ENCODE assay signal across 2 cellular contexts in the genomic region with DNA sequence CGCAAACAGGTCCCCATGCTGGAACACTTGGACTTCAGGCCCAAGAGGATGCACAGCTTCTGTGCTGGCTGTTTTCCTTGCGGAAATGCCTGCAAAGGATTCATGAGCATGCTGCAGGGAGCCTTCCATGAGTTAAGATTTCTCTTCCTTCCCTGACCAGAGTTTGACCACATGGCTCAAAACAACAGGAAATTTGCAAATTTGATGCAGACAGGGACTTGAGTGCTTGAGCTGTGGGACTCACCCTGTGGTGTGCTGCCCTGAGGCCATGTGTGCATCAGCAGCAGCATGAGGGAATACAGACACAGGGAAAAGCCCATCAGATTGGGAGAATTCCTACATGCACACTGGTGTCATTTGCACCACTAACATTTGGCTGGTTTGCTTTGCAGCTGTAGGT.
TF ChIP-seq lines count a peak whose summit lies in the region.

No MANE protein-coding gene starts in this region.

TF ChIP-seq in GM23338, 12 proteins besides CTCF, POLR2A, EP300 and RAD21 (continued from another document):
- TF ChIP-seq POLR2AphosphoS5 (IDR thresholded peaks at IDR 0.05; ENCODE audit: low read depth) (no peak), CREB1 (CRISPR knock-in tag; IDR thresholded peaks at IDR 0.05; ENCODE audit: low read depth) (no peak), STAT1 (IDR thresholded peaks at IDR 0.05; ENCODE audit: unreplicated experiment) (no peak), ZNF331 (CRISPR knock-in tag; IDR thresholded peaks at IDR 0.05; ENCODE audit: low read depth) (no peak)
- TF ChIP-seq, protein P1, sequence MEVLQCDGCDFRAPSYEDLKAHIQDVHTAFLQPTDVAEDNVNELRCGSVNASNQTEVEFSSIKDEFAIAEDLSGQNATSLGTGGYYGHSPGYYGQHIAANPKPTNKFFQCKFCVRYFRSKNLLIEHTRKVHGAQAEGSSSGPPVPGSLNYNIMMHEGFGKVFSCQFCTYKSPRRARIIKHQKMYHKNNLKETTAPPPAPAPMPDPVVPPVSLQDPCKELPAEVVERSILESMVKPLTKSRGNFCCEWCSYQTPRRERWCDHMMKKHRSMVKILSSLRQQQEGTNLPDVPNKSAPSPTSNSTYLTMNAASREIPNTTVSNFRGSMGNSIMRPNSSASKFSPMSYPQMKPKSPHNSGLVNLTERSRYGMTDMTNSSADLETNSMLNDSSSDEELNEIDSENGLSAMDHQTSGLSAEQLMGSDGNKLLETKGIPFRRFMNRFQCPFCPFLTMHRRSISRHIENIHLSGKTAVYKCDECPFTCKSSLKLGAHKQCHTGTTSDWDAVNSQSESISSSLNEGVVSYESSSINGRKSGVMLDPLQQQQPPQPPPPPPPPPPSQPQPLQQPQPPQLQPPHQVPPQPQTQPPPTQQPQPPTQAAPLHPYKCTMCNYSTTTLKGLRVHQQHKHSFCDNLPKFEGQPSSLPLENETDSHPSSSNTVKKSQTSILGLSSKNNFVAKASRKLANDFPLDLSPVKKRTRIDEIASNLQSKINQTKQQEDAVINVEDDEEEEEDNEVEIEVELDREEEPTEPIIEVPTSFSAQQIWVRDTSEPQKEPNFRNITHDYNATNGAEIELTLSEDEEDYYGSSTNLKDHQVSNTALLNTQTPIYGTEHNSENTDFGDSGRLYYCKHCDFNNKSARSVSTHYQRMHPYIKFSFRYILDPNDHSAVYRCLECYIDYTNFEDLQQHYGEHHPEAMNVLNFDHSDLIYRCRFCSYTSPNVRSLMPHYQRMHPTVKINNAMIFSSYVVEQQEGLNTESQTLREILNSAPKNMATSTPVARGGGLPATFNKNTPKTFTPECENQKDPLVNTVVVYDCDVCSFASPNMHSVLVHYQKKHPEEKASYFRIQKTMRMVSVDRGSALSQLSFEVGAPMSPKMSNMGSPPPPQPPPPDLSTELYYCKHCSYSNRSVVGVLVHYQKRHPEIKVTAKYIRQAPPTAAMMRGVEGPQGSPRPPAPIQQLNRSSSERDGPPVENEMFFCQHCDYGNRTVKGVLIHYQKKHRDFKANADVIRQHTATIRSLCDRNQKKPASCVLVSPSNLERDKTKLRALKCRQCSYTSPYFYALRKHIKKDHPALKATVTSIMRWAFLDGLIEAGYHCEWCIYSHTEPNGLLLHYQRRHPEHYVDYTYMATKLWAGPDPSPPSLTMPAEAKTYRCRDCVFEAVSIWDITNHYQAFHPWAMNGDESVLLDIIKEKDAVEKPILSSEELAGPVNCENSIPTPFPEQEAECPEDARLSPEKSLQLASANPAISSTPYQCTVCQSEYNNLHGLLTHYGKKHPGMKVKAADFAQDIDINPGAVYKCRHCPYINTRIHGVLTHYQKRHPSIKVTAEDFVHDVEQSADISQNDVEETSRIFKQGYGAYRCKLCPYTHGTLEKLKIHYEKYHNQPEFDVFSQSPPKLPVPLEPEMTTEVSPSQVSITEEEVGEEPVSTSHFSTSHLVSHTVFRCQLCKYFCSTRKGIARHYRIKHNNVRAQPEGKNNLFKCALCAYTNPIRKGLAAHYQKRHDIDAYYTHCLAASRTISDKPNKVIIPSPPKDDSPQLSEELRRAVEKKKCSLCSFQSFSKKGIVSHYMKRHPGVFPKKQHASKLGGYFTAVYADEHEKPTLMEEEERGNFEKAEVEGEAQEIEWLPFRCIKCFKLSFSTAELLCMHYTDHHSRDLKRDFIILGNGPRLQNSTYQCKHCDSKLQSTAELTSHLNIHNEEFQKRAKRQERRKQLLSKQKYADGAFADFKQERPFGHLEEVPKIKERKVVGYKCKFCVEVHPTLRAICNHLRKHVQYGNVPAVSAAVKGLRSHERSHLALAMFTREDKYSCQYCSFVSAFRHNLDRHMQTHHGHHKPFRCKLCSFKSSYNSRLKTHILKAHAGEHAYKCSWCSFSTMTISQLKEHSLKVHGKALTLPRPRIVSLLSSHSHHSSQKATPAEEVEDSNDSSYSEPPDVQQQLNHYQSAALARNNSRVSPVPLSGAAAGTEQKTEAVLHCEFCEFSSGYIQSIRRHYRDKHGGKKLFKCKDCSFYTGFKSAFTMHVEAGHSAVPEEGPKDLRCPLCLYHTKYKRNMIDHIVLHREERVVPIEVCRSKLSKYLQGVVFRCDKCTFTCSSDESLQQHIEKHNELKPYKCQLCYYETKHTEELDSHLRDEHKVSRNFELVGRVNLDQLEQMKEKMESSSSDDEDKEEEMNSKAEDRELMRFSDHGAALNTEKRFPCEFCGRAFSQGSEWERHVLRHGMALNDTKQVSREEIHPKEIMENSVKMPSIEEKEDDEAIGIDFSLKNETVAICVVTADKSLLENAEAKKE (CRISPR knock-in tag; IDR thresholded peaks at IDR 0.05), result no peak

TF ChIP-seq in WTC11, 78 proteins besides CTCF, POLR2A, EP300 and RAD21 (continued from another document):
- no peak for TF ChIP-seq OVOL2 (CRISPR knock-in tag; IDR thresholded peaks at IDR 0.05; ENCODE audit: borderline replicate concordance)
- no peak for TF ChIP-seq SMAD4 (CRISPR knock-in tag; IDR thresholded peaks at IDR 0.05)
- TF ChIP-seq JAZF1 (CRISPR knock-in tag; IDR thresholded peaks at IDR 0.05), result no peak
